In the genomic region with DNA sequence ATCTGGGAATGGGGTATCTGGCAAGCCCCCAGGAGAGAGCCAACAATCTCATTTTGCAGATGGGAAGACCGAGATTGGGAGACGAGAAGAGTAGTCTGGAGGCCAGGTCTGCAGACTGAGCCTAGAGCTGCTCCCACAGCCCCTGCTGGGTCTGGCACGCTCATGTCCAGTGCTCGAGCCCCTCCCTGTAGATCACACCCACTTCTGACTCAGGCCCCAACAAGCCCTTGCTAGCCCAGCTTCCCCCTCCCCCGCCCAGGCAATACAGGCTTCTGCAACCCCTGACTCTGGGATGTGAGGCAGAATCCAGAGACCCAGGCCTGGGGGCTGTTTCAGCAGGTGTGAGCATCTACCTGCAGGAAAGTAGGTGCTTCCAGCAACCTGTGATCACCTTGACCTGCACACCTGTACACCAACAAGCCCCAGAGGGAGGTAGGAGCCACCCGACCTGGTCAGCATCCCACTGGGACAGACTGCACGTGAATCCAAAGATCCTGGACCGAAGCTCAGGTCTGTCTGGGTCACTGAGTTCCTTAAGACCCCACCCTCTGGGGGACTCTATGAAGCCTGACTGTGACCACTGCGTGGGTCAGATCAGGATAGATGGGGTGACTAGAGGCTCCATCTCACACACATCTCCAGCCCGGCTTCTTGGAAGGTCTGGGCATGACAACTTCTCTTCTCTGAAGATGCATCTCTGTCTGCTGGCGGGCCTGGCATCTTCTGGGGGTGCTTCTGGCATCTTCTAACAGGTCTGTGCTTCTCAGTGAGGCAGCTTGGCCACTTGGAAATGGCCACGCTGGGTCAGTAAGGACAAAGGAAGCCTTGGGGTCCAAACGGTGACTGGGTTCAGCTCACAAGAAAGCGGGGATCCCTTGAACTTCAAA, we compare ENCODE assay signal across 18 cellular contexts. TPM values are rescaled to one million over a fixed set of nuclear protein-coding genes. Genes with fewer than 3 reads are reported as not detected.
DNase-seq lines count a peak whose midpoint lies in the region; ATAC-seq, FAIRE-seq and TF ChIP-seq lines count a peak whose summit lies in the region.
"Had no signal": no experiment of that assay in that cellular context is flagged by ENCODE, and none has a peak within 500 bp of the region (broad histone marks: within the 10 kb centered on the region; RNA-seq: fewer than 3 reads in every experiment).

No MANE protein-coding gene starts in this region.

- H3K4ac ChIP-seq in mesenchymal stem cell (ENCODE audit: low read depth in 1 of 2, low read length in 2 of 2): peak overlapping the region in 1 of 2 experiments; percentile 41

- H3K4me3 ChIP-seq in bronchial epithelial cell (ENCODE audit: low read depth, low read length) (no peak overlapping the region), mesenchymal stem cell (ENCODE audit: insufficient read depth in 1 of 2, low read depth in 1 of 2, low read length in 2 of 2) (peak overlapping the region in 1 of 2 experiments; percentile 44), adrenal gland (no peak overlapping the region)

- peak overlapping the region; percentile 45 to 70 for H2BK12ac ChIP-seq in mesenchymal stem cell (ENCODE audit: low read length in 2 of 2)

- H3K9me3 ChIP-seq in mesenchymal stem cell (ENCODE audit: control insufficient read depth, low read length) (peaks cover 11% of the 10 kb centered on the region), adrenal gland (replicated peaks in 1 of 3) (no peaks in the 10 kb centered on the region)

- no peak overlapping the region for H2BK15ac ChIP-seq in mesenchymal stem cell (ENCODE audit: low read depth, poor library complexity, severe bottlenecking)

- no peak overlapping the region for H2BK120ac ChIP-seq in mesenchymal stem cell (ENCODE audit: low read depth, low read length)

- H2BK5ac ChIP-seq in mesenchymal stem cell (ENCODE audit: low read depth, low read length, poor library complexity, severe bottlenecking): no peak overlapping the region

- intact Hi-C loops in adrenal gland (cut with DNase I): no loop called here

- H3K4me1 ChIP-seq in mesenchymal stem cell (ENCODE audit: control insufficient read depth, insufficient read depth, low read depth, low read length) (peaks cover 12% of the 10 kb centered on the region), adrenal gland (replicated peaks in 1 of 2) (no peaks in the 10 kb centered on the region)

- DNase-seq in EH (ENCODE audit: low read depth) (peak; percentile 80), bronchial epithelial cell (ENCODE audit: low read depth) (peak; percentile 62), mesenchymal stem cell (peak; percentile 38), D341Med (ENCODE audit: low spot score) (no peak), NCI-H82 treated with DMSO at 0.1 percent for 48 hours (lab: John Stamatoyannopoulos, UW; ENCODE audit: unreplicated experiment) (no peak), adrenal gland (no peak)
- DNase-seq: activated naive CD4-positive, alpha-beta T cell treated with Interleukin-2 at 50 U/mL for 16 hours; GF-D8; naive thymus-derived CD4-positive, alpha-beta T cell; NCI-H146 had no signal

- no peak overlapping the region for H3K23ac ChIP-seq in mesenchymal stem cell (ENCODE audit: low read length in 2 of 2)

- H3K9ac ChIP-seq in mesenchymal stem cell (ENCODE audit: low read length): peak overlapping the region; percentile 59

- no peak overlapping the region for H4K8ac ChIP-seq in mesenchymal stem cell (ENCODE audit: low read length)

- H3K79me1 ChIP-seq in mesenchymal stem cell (replicated peaks; ENCODE audit: low read length, poor library complexity, severe bottlenecking): no peaks in the 10 kb centered on the region

- no peak for TF ChIP-seq EP300 in Ishikawa (IDR thresholded peaks at IDR 0.05; ENCODE audit: borderline replicate concordance)

- TF ChIP-seq POLR2A in adrenal gland (IDR thresholded peaks at IDR 0.05): no peak

- H3K18ac ChIP-seq in mesenchymal stem cell (ENCODE audit: low read depth in 1 of 2, low read length in 2 of 2): peak overlapping the region in 1 of 2 experiments; percentile 37

- TF ChIP-seq CTCF in bronchial epithelial cell (IDR thresholded peaks at IDR 0.05; ENCODE audit: insufficient read depth, low read length, severe bottlenecking) (no peak), adrenal gland (IDR thresholded peaks at IDR 0.05) (no peak)

- no peak overlapping the region for H2AK5ac ChIP-seq in mesenchymal stem cell (ENCODE audit: low read length, severe bottlenecking)

- no peak overlapping the region for H3K4me2 ChIP-seq in mesenchymal stem cell (ENCODE audit: low read length, poor library complexity, severe bottlenecking)

- FAIRE-seq in bronchial epithelial cell (lab: Jason Lieb, UNC): peak; percentile 36
- FAIRE-seq: colon, GM18507, HepG2, islet of Langerhans had no signal

- no peaks in the 10 kb centered on the region for H3K27me3 ChIP-seq in bronchial epithelial cell (ENCODE audit: control insufficient read depth, insufficient read depth, low read length)
- H3K27me3 ChIP-seq in mesenchymal stem cell (ENCODE audit: control insufficient read depth in 1 of 2, insufficient read depth in 1 of 2, low read length in 2 of 2): peaks cover 0 to 7% of the 10 kb centered on the region in 2 experiments
- no peaks in the 10 kb centered on the region for H3K27me3 ChIP-seq in adrenal gland

- H3K36me3 ChIP-seq in bronchial epithelial cell (ENCODE audit: control insufficient read depth, insufficient read depth, low read length) (no peaks in the 10 kb centered on the region), mesenchymal stem cell (ENCODE audit: control insufficient read depth in 1 of 2, insufficient read depth in 2 of 2, low read depth in 1 of 2, low read length in 2 of 2) (no peaks in the 10 kb centered on the region), adrenal gland (replicated peaks in 1 of 2) (no peaks in the 10 kb centered on the region)

- WGBS in mesenchymal stem cell: 81% methylated on average over 14 of the region's 14 CpGs
- WGBS in adrenal gland, 4 donors: 84 to 92% (median 87%) methylated on average over 8 to 14 of the region's 14 CpGs

- ATAC-seq in GM21515 (IDR thresholded peaks at IDR 0.05; ENCODE audit: unreplicated experiment): no peak
- ATAC-seq: HepG2; naive thymus-derived CD4-positive, alpha-beta T cell; Right ventricle myocardium inferior had no signal

- peak overlapping the region; percentile 25 for H4K91ac ChIP-seq in mesenchymal stem cell (ENCODE audit: low read length)

- TF ChIP-seq RAD21 in Ishikawa (IDR thresholded peaks at IDR 0.05; ENCODE audit: low read depth): no peak

- H2AFZ ChIP-seq in mesenchymal stem cell (ENCODE audit: low read depth, low read length): peak overlapping the region; percentile 42

- H3K27ac ChIP-seq in mesenchymal stem cell (ENCODE audit: low read length, poor library complexity, severe bottlenecking): no peak overlapping the region
- H3K27ac ChIP-seq in adrenal gland: no peak overlapping the region
- H3K27ac ChIP-seq: C4-2B had no signal

- H3K14ac ChIP-seq in mesenchymal stem cell (ENCODE audit: low read length in 2 of 2): no peak overlapping the region

TF ChIP-seq in Ishikawa, 13 proteins besides CTCF, POLR2A, EP300 and RAD21:
- TF ChIP-seq CEBPB (IDR thresholded peaks at IDR 0.05): no peak
- TF ChIP-seq, protein P1, sequence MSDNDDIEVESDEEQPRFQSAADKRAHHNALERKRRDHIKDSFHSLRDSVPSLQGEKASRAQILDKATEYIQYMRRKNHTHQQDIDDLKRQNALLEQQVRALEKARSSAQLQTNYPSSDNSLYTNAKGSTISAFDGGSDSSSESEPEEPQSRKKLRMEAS (IDR thresholded peaks at IDR 0.05): 0 out of 2 replicates have a peak, but pooled peaks have one; percentile 13

RNA-seq across cellular contexts. Expression of a gene that starts 29.3 kb away (rescaled TPM):
- not detected in 2 replicates for total RNA-seq in bronchial epithelial cell
- not detected for polyA plus RNA-seq in mesenchymal stem cell (2013, experiment 1 of 2)
- polyA plus RNA-seq in mesenchymal stem cell (2013, experiment 2 of 2): not detected
- total RNA-seq in adrenal gland: not detected
- polyA plus RNA-seq in adrenal gland: not detected
- total RNA-seq: naive thymus-derived CD4-positive, alpha-beta T cell had no signal
- polyA plus RNA-seq: naive thymus-derived CD4-positive, alpha-beta T cell had no signal

Comparison
In these comparisons a context has a peak if more than half of its experiments do, and no peak if none do; other contexts are left out.
1. DNase-seq: peak in EH (single experiment), bronchial epithelial cell (single experiment) and mesenchymal stem cell (single experiment); none in D341Med (single experiment), NCI-H82 treated with DMSO at 0.1 percent for 48 hours (single experiment) and adrenal gland (0 of 7).